ENCODE assay signal across 22 cellular contexts in the genomic region with DNA sequence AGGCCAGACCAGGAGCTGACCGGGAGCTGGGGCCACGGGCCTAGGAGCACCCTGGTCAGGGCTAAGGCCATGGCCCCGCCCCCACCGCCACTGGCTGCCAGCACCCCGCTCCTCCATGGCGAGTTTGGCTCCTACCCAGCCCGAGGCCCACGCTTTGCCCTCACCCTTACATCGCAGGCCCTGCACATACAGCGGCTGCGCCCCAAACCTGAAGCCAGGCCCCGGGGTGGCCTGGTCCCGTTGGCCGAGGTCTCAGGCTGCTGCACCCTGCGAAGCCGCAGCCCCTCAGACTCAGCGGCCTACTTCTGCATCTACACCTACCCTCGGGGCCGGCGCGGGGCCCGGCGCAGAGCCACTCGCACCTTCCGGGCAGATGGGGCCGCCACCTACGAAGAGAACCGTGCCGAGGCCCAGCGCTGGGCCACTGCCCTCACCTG. TPM values are rescaled to one million over a fixed set of nuclear protein-coding genes. Genes with fewer than 3 reads are reported as not detected.
DNase-seq lines count a peak whose midpoint lies in the region; ATAC-seq and TF ChIP-seq lines count a peak whose summit lies in the region.
"Had no signal": no experiment of that assay in that cellular context is flagged by ENCODE, and none has a peak within 500 bp of the region (broad histone marks: within the 10 kb centered on the region; RNA-seq: fewer than 3 reads in every experiment).

No MANE protein-coding gene starts in this region.

- peaks cover 67% of the 10 kb centered on the region for H3K4me1 Mint-ChIP-seq in nephron progenitor cell
- peaks cover 42 to 65% of the 10 kb centered on the region in 2 donors for H3K4me1 Mint-ChIP-seq in stimulated activated naive B cell treated with anti-CD40 and anti-IgM and Interleukin-4, amounts not matched to agents 10 μg/mL and 1 μg/mL and 100 μg/mL, for 72 hours

- intact Hi-C loops in adrenal gland (cut with DNase I): no loop called here

- WGBS in SK-N-SH (ENCODE audit: low lambda C conversion rate): no CpG with 5 or more reads among the region's 30 CpGs
- WGBS in adrenal gland, 4 donors: 93 to 98% (median 96%) methylated on average over 9 to 30 of the region's 30 CpGs

- H3K9me2 ChIP-seq in SK-N-SH: no peaks in the 10 kb centered on the region

- DNase-seq in SK-N-SH (no peak), adrenal gland (peak in 4 of 7 donors; percentile 32 to 62 (median 49)), nephron progenitor cell (no peak), NCI-H1417 (lab: John Stamatoyannopoulos, UW) (no peak), NCI-H1436 treated with DMSO at 0.1 percent for 48 hours (lab: John Stamatoyannopoulos, UW) (no peak)
- no peak for DNase-seq in stimulated activated naive B cell treated with anti-CD40 and anti-IgM and Interleukin-4, amounts not matched to agents 10 μg/mL and 1 μg/mL and 100 μg/mL, for 72 hours
- DNase-seq: activated CD4-positive, alpha-beta memory T cell treated with anti-CD3 and anti-CD28 coated beads for 36 hours; activated T-cell treated with anti-CD3 and anti-CD28 coated beads, Interleukin-2, amount 50 U/mL, for 48 hours; C1 segment of cervical spinal cord; GOT3; NCI-H1048; NCI-H524; SIG-M5; T-helper 2 cell; thyroid gland had no signal

- no peaks in the 10 kb centered on the region for H3K9me3 Mint-ChIP-seq in nephron progenitor cell
- H3K9me3 Mint-ChIP-seq in stimulated activated naive B cell treated with anti-CD40 and anti-IgM and Interleukin-4, amounts not matched to agents 10 μg/mL and 1 μg/mL and 100 μg/mL, for 72 hours: no peaks in the 10 kb centered on the region
- H3K9me3 Mint-ChIP-seq: activated CD4-positive, alpha-beta memory T cell treated with anti-CD3 and anti-CD28 coated beads for 36 hours; activated naive CD4-positive, alpha-beta T cell treated with anti-CD3 and anti-CD28 coated beads, Interleukin-2, amount 50 U/mL, for 24 hours had no signal

- no peak overlapping the region for H3K27ac ChIP-seq in SK-N-SH (ENCODE audit: low read depth in 2 of 2, low read length in 1 of 2)
- H3K27ac ChIP-seq in adrenal gland: no peak overlapping the region
- H3K27ac ChIP-seq: KMS-11, prostate gland had no signal

- no peak for ATAC-seq in SK-N-SH treated with all-trans-retinoic acid at 6 μM for 48 hours
- ATAC-seq in stimulated activated naive B cell treated with anti-CD40 and anti-IgM and Interleukin-4, amounts not matched to agents 10 μg/mL and 1 μg/mL and 100 μg/mL, for 72 hours (replicated peaks): no peak
- no peak for ATAC-seq in HG02884 (IDR thresholded peaks at IDR 0.05; ENCODE audit: unreplicated experiment)

- no peaks in the 10 kb centered on the region for H3K27me3 Mint-ChIP-seq in nephron progenitor cell (ENCODE audit: low read depth, poor library complexity)
- H3K27me3 Mint-ChIP-seq in stimulated activated naive B cell treated with anti-CD40 and anti-IgM and Interleukin-4, amounts not matched to agents 10 μg/mL and 1 μg/mL and 100 μg/mL, for 72 hours: no peaks in the 10 kb centered on the region
- H3K27me3 Mint-ChIP-seq: activated CD4-positive, alpha-beta memory T cell treated with anti-CD3 and anti-CD28 coated beads for 36 hours; activated naive CD4-positive, alpha-beta T cell treated with anti-CD3 and anti-CD28 coated beads, Interleukin-2, amount 50 U/mL, for 24 hours had no signal

- H3K4me3 Mint-ChIP-seq in nephron progenitor cell: peak overlapping the region; percentile 87
- peak overlapping the region in 1 of 2 donors; percentile 87 for H3K4me3 Mint-ChIP-seq in stimulated activated naive B cell treated with anti-CD40 and anti-IgM and Interleukin-4, amounts not matched to agents 10 μg/mL and 1 μg/mL and 100 μg/mL, for 72 hours

- no peak overlapping the region for H2AFZ ChIP-seq in SK-N-SH (ENCODE audit: low read depth)

- TF ChIP-seq CTCF in SK-N-SH (IDR thresholded peaks at IDR 0.05) (no peak), adrenal gland (IDR thresholded peaks at IDR 0.05) (no peak), nephron progenitor cell (IDR thresholded peaks at IDR 0.05) (no peak)

- H3K27me3 ChIP-seq in SK-N-SH (ENCODE audit: insufficient read depth) (no peaks in the 10 kb centered on the region), adrenal gland (no peaks in the 10 kb centered on the region)
- H3K27me3 ChIP-seq: thyroid gland had no signal

- no peak for TF ChIP-seq RAD21 in SK-N-SH (IDR thresholded peaks at IDR 0.05; ENCODE audit: low read length)

- no peak for TF ChIP-seq POLR2A in adrenal gland (IDR thresholded peaks at IDR 0.05)

- no peak overlapping the region for H3K27ac Mint-ChIP-seq in nephron progenitor cell
- H3K27ac Mint-ChIP-seq in stimulated activated naive B cell treated with anti-CD40 and anti-IgM and Interleukin-4, amounts not matched to agents 10 μg/mL and 1 μg/mL and 100 μg/mL, for 72 hours: peak overlapping the region; percentile 66

- no peaks in the 10 kb centered on the region for H3K9me3 ChIP-seq in SK-N-SH
- no peaks in the 10 kb centered on the region for H3K9me3 ChIP-seq in adrenal gland (replicated peaks in 1 of 3)
- H3K9me3 ChIP-seq: prostate gland, thyroid gland had no signal

- H3F3A ChIP-seq in SK-N-SH (replicated peaks; ENCODE audit: insufficient read depth): peaks cover 13% of the 10 kb centered on the region

- POLR2A ChIA-PET in SK-N-SH (lab: Yijun Ruan, JAX): interaction anchor here (0.7 to 1.5 kb wide), 2 partner anchors 9 to 201 kb away, joined by 3 to 5 read pairs; no protein-coding TSS in a partner anchor

- TF ChIP-seq EP300 in SK-N-SH (IDR thresholded peaks at IDR 0.05; ENCODE audit: borderline replicate concordance in 1 of 2, low read depth in 1 of 2, low read length in 1 of 2): no peak

- H3K36me3 Mint-ChIP-seq in nephron progenitor cell (ENCODE audit: low read depth): peaks cover 5% of the 10 kb centered on the region
- H3K36me3 Mint-ChIP-seq in stimulated activated naive B cell treated with anti-CD40 and anti-IgM and Interleukin-4, amounts not matched to agents 10 μg/mL and 1 μg/mL and 100 μg/mL, for 72 hours: peaks cover 26 to 38% of the 10 kb centered on the region in 2 donors

- 0 out of 2 replicates have a peak, but pooled peaks cover 3% of the 10 kb centered on the region for H3K79me2 ChIP-seq in SK-N-SH (ENCODE audit: insufficient read depth)

- H3K4me2 ChIP-seq in SK-N-SH: peak overlapping the region; percentile 98; the same call in 1 of the 2 replicates

- H4K20me1 ChIP-seq in SK-N-SH (ENCODE audit: insufficient read depth): no peaks in the 10 kb centered on the region

- no peak overlapping the region for H3K9ac ChIP-seq in SK-N-SH
- H3K9ac ChIP-seq: KMS-11 had no signal

- peaks cover 11 to 18% of the 10 kb centered on the region in 2 experiments for H3K36me3 ChIP-seq in SK-N-SH (replicated peaks in 1 of 2; ENCODE audit: control insufficient read depth in 1 of 2, insufficient read depth in 2 of 2, low read length in 1 of 2)
- no peaks in the 10 kb centered on the region for H3K36me3 ChIP-seq in adrenal gland (replicated peaks in 1 of 2)
- H3K36me3 ChIP-seq: prostate gland had no signal

- peaks cover 4 to 22% of the 10 kb centered on the region in 2 experiments; a peak in 2 of 4 replicates for H3K4me1 ChIP-seq in SK-N-SH (ENCODE audit: control insufficient read depth in 1 of 2, insufficient read depth in 2 of 2, low read depth in 1 of 2, low read length in 1 of 2)
- H3K4me1 ChIP-seq in adrenal gland (replicated peaks in 1 of 2): peaks cover 24 to 37% of the 10 kb centered on the region in 2 donors

- H3K4me3 ChIP-seq in SK-N-SH (ENCODE audit: low read depth in 2 of 2, low read length in 1 of 2): no peak overlapping the region
- H3K4me3 ChIP-seq in adrenal gland: no peak overlapping the region
- H3K4me3 ChIP-seq: prostate gland, thyroid gland had no signal

- CTCF ChIA-PET in SK-N-SH (lab: Yijun Ruan, JAX): no interaction called here

TF ChIP-seq in SK-N-SH, 30 proteins besides CTCF, POLR2A, EP300 and RAD21 (continues in another document):
- TF ChIP-seq RFX5 (IDR thresholded peaks at IDR 0.05; ENCODE audit: low read length) (no peak), MXI1 (IDR thresholded peaks at IDR 0.05; ENCODE audit: low read depth, low read length) (no peak), MEF2A (IDR thresholded peaks at IDR 0.05; ENCODE audit: borderline replicate concordance, low read depth) (no peak), GATA2 (CRISPR knock-in tag; IDR thresholded peaks at IDR 0.05) (no peak), POLR2AphosphoS5 (IDR thresholded peaks at IDR 0.05; ENCODE audit: low read depth, low read length) (no peak)

TF ChIP-seq in SK-N-SH treated with all-trans-retinoic acid at 6 μM for 48 hours, 23 proteins besides CTCF, POLR2A, EP300 and RAD21 (continues in another document):
- TF ChIP-seq OSR1 (CRISPR knock-in tag; IDR thresholded peaks at IDR 0.05) (no peak), ZFP30 (CRISPR knock-in tag; IDR thresholded peaks at IDR 0.05) (no peak), TOX (CRISPR knock-in tag; IDR thresholded peaks at IDR 0.05; ENCODE audit: borderline replicate concordance) (no peak), PPARA (CRISPR knock-in tag; IDR thresholded peaks at IDR 0.05; ENCODE audit: borderline replicate concordance) (no peak), BACH2 (CRISPR knock-in tag; IDR thresholded peaks at IDR 0.05; ENCODE audit: borderline replicate concordance) (no peak), ARNTL (CRISPR knock-in tag; IDR thresholded peaks at IDR 0.05; ENCODE audit: borderline replicate concordance, low read depth) (no peak)

RNA-seq across cellular contexts. Expression of gene SPHK2, which starts 6.6 kb away (rescaled TPM):
- polyA plus RNA-seq in SK-N-SH (2012; rRNA removed) (14.1 and 14.8 TPM in 2 replicates), adrenal gland (10 to 100 TPM in 2 of 3 donors, 1 to 10 TPM in 1; 4.3 to 29.9 (median 12.6) TPM)
- polyA plus RNA-seq in SK-N-SH (2012; cell fraction: cytosol; rRNA removed): 6.1 and 8.8 TPM in 2 replicates
- 42.4 and 44.9 TPM in 2 replicates for polyA plus RNA-seq in SK-N-SH (2012; cell fraction: nucleus; rRNA removed)
- total RNA-seq in adrenal gland: 10 to 100 TPM; 11.7 to 27.9 (median 18.5) TPM

RNA-seq across cellular contexts. Expression of gene RPL18, which starts 6.9 kb away (rescaled TPM):
- polyA plus RNA-seq in SK-N-SH (2012; rRNA removed): 2,114 and 2,225 TPM in 2 replicates
- polyA plus RNA-seq in SK-N-SH (2012; cell fraction: cytosol; rRNA removed): 1,690 and 2,536 TPM in 2 replicates
- polyA plus RNA-seq in SK-N-SH (2012; cell fraction: nucleus; rRNA removed): 725 and 988 TPM in 2 replicates
- 1,000 to 10,000 TPM; 1,183 to 3,315 (median 1,866) TPM for total RNA-seq in adrenal gland
- polyA plus RNA-seq in adrenal gland: 1,000 to 10,000 TPM in 2 of 3 donors, 100 to 1,000 TPM in 1; 575 to 5,137 (median 3,671) TPM

RNA-seq across cellular contexts. Expression of gene FAM83E, which starts 11.0 kb away (rescaled TPM):
- polyA plus RNA-seq in SK-N-SH (2012; rRNA removed) (0.44 TPM in 1 of 2 replicates, not detected in the other), adrenal gland (1 to 10 TPM in 1 of 3 donors, under 1 TPM in 1, not detected in 1; 0.24 to 1.6 TPM)
- 0.03 TPM in 1 of 2 replicates, not detected in the other for polyA plus RNA-seq in SK-N-SH (2012; cell fraction: cytosol; rRNA removed)
- 0.13 and 0.17 TPM in 2 replicates for polyA plus RNA-seq in SK-N-SH (2012; cell fraction: nucleus; rRNA removed)
- under 1 TPM in 1 of 8 donors, not detected in 7; 0.75 TPM for total RNA-seq in adrenal gland
- total RNA-seq: thyroid gland had no signal

RNA-seq across cellular contexts. Expression of gene DBP, which starts 11.3 kb away (rescaled TPM):
- polyA plus RNA-seq in SK-N-SH (2012; rRNA removed): 7.8 and 12.6 TPM in 2 replicates
- 7.3 and 10.3 TPM in 2 replicates for polyA plus RNA-seq in SK-N-SH (2012; cell fraction: cytosol; rRNA removed)
- polyA plus RNA-seq in SK-N-SH (2012; cell fraction: nucleus; rRNA removed): 8.6 and 13.4 TPM in 2 replicates
- total RNA-seq in adrenal gland: 10 to 100 TPM; 30.1 to 78.3 (median 56.8) TPM
- polyA plus RNA-seq in adrenal gland: 10 to 100 TPM; 11.5 to 80.6 (median 57.9) TPM

RNA-seq across cellular contexts. Expression of gene SPACA4, which starts 19.4 kb away (rescaled TPM):
- polyA plus RNA-seq in SK-N-SH (2012; rRNA removed) (not detected in 2 replicates), adrenal gland (not detected)
- not detected in 2 replicates for polyA plus RNA-seq in SK-N-SH (2012; cell fraction: cytosol; rRNA removed)
- not detected in 2 replicates for polyA plus RNA-seq in SK-N-SH (2012; cell fraction: nucleus; rRNA removed)
- total RNA-seq in adrenal gland: not detected
- total RNA-seq: activated CD4-positive, alpha-beta memory T cell treated with anti-CD3 and anti-CD28 coated beads for 36 hours; astrocyte; lung microvascular endothelial cell had no signal

Comparison
In these comparisons a context has a peak if more than half of its experiments do, and no peak if none do; other contexts are left out.
1. DNase-seq: peak in adrenal gland (4 of 7); none in SK-N-SH (single experiment), nephron progenitor cell (single experiment), stimulated activated naive B cell treated with anti-CD40 and anti-IgM and Interleukin-4, amounts not matched to agents 10 μg/mL and 1 μg/mL and 100 μg/mL, for 72 hours (single experiment), NCI-H1417 (0 of 3) and NCI-H1436 treated with DMSO at 0.1 percent for 48 hours (single experiment).